20 cellular contexts compared by ENCODE assay signal in genomic region chr16:677306-678190, GRCh38. TPM values are rescaled to one million over a fixed set of nuclear protein-coding genes. Genes with fewer than 3 reads are reported as not detected.
DNase-seq lines count a peak whose midpoint lies in the region; ATAC-seq, FAIRE-seq and TF ChIP-seq lines count a peak whose summit lies in the region.
"Had no signal": no experiment of that assay in that cellular context is flagged by ENCODE, and none has a peak within 500 bp of the region (broad histone marks: within the 10 kb centered on the region; RNA-seq: fewer than 3 reads in every experiment).

No MANE protein-coding gene starts in this region.

- 94% methylated on average over 39 of the region's 57 CpGs for WGBS in HepG2 (ENCODE audit: low lambda C conversion rate)
- WGBS in right lobe of liver (ENCODE audit: insufficient coverage, low coverage, low lambda C conversion rate, missing lambda C conversion rate) = 62% methylated on average over 8 of the region's 57 CpGs
- WGBS in endodermal cell (ENCODE audit: insufficient coverage in 1 of 2, insufficient read length in 1 of 2), 2 experiments = 90 to 92% methylated on average over 27 to 57 of the region's 57 CpGs
- WGBS in thyroid gland, 2 donors = 59 to 81% methylated on average over 19 to 24 of the region's 57 CpGs

- no peak overlapping the region for H3K27ac Mint-ChIP-seq in endodermal cell
- H3K27ac Mint-ChIP-seq: activated CD4-positive, alpha-beta memory T cell treated with anti-CD3 and anti-CD28 coated beads for 36 hours; activated naive CD8-positive, alpha-beta T cell treated with anti-CD3 and anti-CD28 coated beads, Interleukin-2, amount 50 U/mL, for 24 hours had no signal

- TF ChIP-seq CTCF in HepG2 (CRISPR knock-in tag; IDR thresholded peaks at IDR 0.05) (no peak), right lobe of liver (IDR thresholded peaks at IDR 0.05) (no peak), endodermal cell (conservative IDR thresholded peaks at IDR 0.05) (no peak), thyroid gland (IDR thresholded peaks at IDR 0.05) (no peak)

- BruUV-seq in HepG2 (replicated peaks; lab: Mats Ljungman, UMichigan) = no TSS peak

- peaks cover 20% of the 10 kb centered on the region for H3K36me3 Mint-ChIP-seq in endodermal cell (ENCODE audit: low read depth)

- H3K9ac ChIP-seq in HepG2 (ENCODE audit: insufficient read depth, low read depth, low read length) (no peak overlapping the region), endodermal cell (ENCODE audit: extremely low read depth, low read length, poor library complexity, severe bottlenecking) (no peak overlapping the region)

- no peaks in the 10 kb centered on the region for H3K27me3 Mint-ChIP-seq in endodermal cell (ENCODE audit: insufficient read depth)
- H3K27me3 Mint-ChIP-seq: activated CD4-positive, alpha-beta memory T cell treated with anti-CD3 and anti-CD28 coated beads for 36 hours had no signal

- peaks cover 12 to 24% of the 10 kb centered on the region in 2 experiments; a peak in 4 of 5 replicates for H3K36me3 ChIP-seq in HepG2 (replicated peaks in 1 of 2; ENCODE audit: control insufficient read depth in 1 of 2, insufficient read depth in 2 of 2, low read length in 2 of 2)
- peaks cover 0 to 21% (median 7%) of the 10 kb centered on the region in 4 donors for H3K36me3 ChIP-seq in right lobe of liver
- peaks cover 27% of the 10 kb centered on the region for H3K36me3 ChIP-seq in endodermal cell (ENCODE audit: control insufficient read depth, insufficient read depth, low read length)
- peaks cover 17 to 20% of the 10 kb centered on the region in 2 donors for H3K36me3 ChIP-seq in thyroid gland
- H3K36me3 ChIP-seq: ovary had no signal

- no peaks in the 10 kb centered on the region for H3K9me3 Mint-ChIP-seq in endodermal cell
- H3K9me3 Mint-ChIP-seq: activated CD4-positive, alpha-beta memory T cell treated with anti-CD3 and anti-CD28 coated beads for 36 hours; activated naive CD8-positive, alpha-beta T cell treated with anti-CD3 and anti-CD28 coated beads, Interleukin-2, amount 50 U/mL, for 24 hours had no signal

- H3K27ac ChIP-seq in HepG2 (ENCODE audit: extremely low read length, insufficient read depth, low read length) (no peak overlapping the region), right lobe of liver (no peak overlapping the region), endodermal cell (ENCODE audit: low read depth, low read length) (no peak overlapping the region), thyroid gland (no peak overlapping the region)
- H3K27ac ChIP-seq: left lung, ovary had no signal

- intact Hi-C loops in HepG2 (cut with micrococcal nuclease; ENCODE audit: unreplicated experiment) (no loop called here), right lobe of liver (cut with DNase I) (no loop called here), thyroid gland (cut with DNase I) (no loop called here)

- peaks cover 16% of the 10 kb centered on the region for H3K79me2 ChIP-seq in HepG2 (ENCODE audit: insufficient read depth, low read length)

- no peak overlapping the region for H3K4me3 Mint-ChIP-seq in endodermal cell
- H3K4me3 Mint-ChIP-seq: activated CD4-positive, alpha-beta memory T cell treated with anti-CD3 and anti-CD28 coated beads for 36 hours; activated naive CD8-positive, alpha-beta T cell treated with anti-CD3 and anti-CD28 coated beads, Interleukin-2, amount 50 U/mL, for 24 hours had no signal

- H3K27me3 ChIP-seq in HepG2 (ENCODE audit: control insufficient read depth in 1 of 2, insufficient read depth in 2 of 2, low read length in 2 of 2) (no peaks in the 10 kb centered on the region; a peak in 1 of 5 replicates), right lobe of liver (no peaks in the 10 kb centered on the region), endodermal cell (ENCODE audit: control insufficient read depth, insufficient read depth, low read length, poor library complexity, severe bottlenecking) (no peaks in the 10 kb centered on the region), thyroid gland (no peaks in the 10 kb centered on the region)
- H3K27me3 ChIP-seq: ovary had no signal

- POLR2A ChIA-PET in HepG2 (lab: Yijun Ruan, JAX) = interaction anchor here (4.4 kb wide), 1 partner anchor 12 kb away, joined by 34 read pairs; the partner anchor contains the start of gene WDR24

- in situ Hi-C loops in HepG2 (cut with HindIII; ENCODE audit: extremely low pct_ligation_motif_present, low pct_unique_long_range_greater_than_20kb) (no loop called here), KBM-7 (cut with MboI; ENCODE audit: low pct_unique_long_range_greater_than_20kb, low sequenced_read_pairs) (no loop called here)

- TF ChIP-seq EP300 in HepG2 (IDR thresholded peaks at IDR 0.05; ENCODE audit: low read depth in 2 of 2, low read length in 2 of 2) (no peak), HepG2 (CRISPR knock-in tag; IDR thresholded peaks at IDR 0.05; ENCODE audit: borderline replicate concordance) (no peak)

- H4K20me1 ChIP-seq in HepG2 (ENCODE audit: insufficient read depth, low read length) = 0 out of 2 replicates have a peak, but pooled peaks cover 3% of the 10 kb centered on the region

- H3K9me3 ChIP-seq in HepG2 (ENCODE audit: low read length) (no peaks in the 10 kb centered on the region), right lobe of liver (no peaks in the 10 kb centered on the region), endodermal cell (ENCODE audit: control insufficient read depth, low read length) (no peaks in the 10 kb centered on the region), thyroid gland (no peaks in the 10 kb centered on the region)
- H3K9me3 ChIP-seq: left lung, ovary had no signal

- no peak for TF ChIP-seq RAD21 in HepG2 (CRISPR knock-in tag; IDR thresholded peaks at IDR 0.05)

- H3K4me3 ChIP-seq in HepG2 (replicated peaks in 1 of 3; ENCODE audit: insufficient read depth in 1 of 3, low read depth in 2 of 3, low read length in 3 of 3) (no peak overlapping the region), right lobe of liver (no peak overlapping the region), endodermal cell (ENCODE audit: low read length) (no peak overlapping the region), thyroid gland (replicated peaks in 1 of 3) (no peak overlapping the region)
- H3K4me3 ChIP-seq: left lung, ovary had no signal

- H3K4me2 ChIP-seq in HepG2 (ENCODE audit: low read depth, low read length) = no peak overlapping the region

- H3K4me1 ChIP-seq in HepG2 (ENCODE audit: insufficient read depth, low read length) (peaks cover 48% of the 10 kb centered on the region), right lobe of liver (peaks cover 0 to 23% (median 10%) of the 10 kb centered on the region in 4 donors), endodermal cell (ENCODE audit: control insufficient read depth, insufficient read depth, low read length) (peaks cover 14% of the 10 kb centered on the region), thyroid gland (peaks cover 21 to 37% of the 10 kb centered on the region in 2 donors)

- CTCF ChIA-PET in HepG2 (lab: Yijun Ruan, JAX; ENCODE audit: low intra/inter-chr PET ratio, low total read pairs) = no interaction called here

- no peak for ATAC-seq in HepG2
- ATAC-seq in right lobe of liver = no peak
- ATAC-seq: activated naive CD8-positive, alpha-beta T cell treated with anti-CD3 and anti-CD28 coated beads, Interleukin-2, amount 50 U/mL, for 24 hours; HCT116 had no signal

- no peak for TF ChIP-seq POLR2A in HepG2 (IDR thresholded peaks at IDR 0.05; ENCODE audit: insufficient read depth in 1 of 2, low read depth in 2 of 2, low read length in 2 of 2)
- no peak for TF ChIP-seq POLR2A in right lobe of liver (IDR thresholded peaks at IDR 0.05)
- no peak for TF ChIP-seq POLR2A in thyroid gland (IDR thresholded peaks at IDR 0.05)

- no peak for DNase-seq in HepG2 (ENCODE audit: low spot score)
- DNase-seq in right lobe of liver = no peak
- peak; percentile 56 for DNase-seq in NCI-H2196 (lab: John Stamatoyannopoulos, UW; ENCODE audit: unreplicated experiment)
- peak; percentile 70 for DNase-seq in endodermal cell
- DNase-seq in NCI-H1092 treated with DMSO at 0.1 percent for 48 hours (lab: John Stamatoyannopoulos, UW) = no peak
- DNase-seq in SW480 (ENCODE audit: low spot score) = no peak
- no peak for DNase-seq in thyroid gland
- DNase-seq in KBM-7 = no peak
- DNase-seq: activated CD4-positive, alpha-beta memory T cell treated with anti-CD3 and anti-CD28 coated beads for 36 hours; activated naive CD8-positive, alpha-beta T cell treated with anti-CD3 and anti-CD28 coated beads, Interleukin-2, amount 50 U/mL, for 24 hours; effector CD8-positive, alpha-beta T cell; MM.1S; NCI-H524 treated with DMSO at 0.1 percent for 48 hours; stimulated activated CD4-positive, alpha-beta T cell treated with anti-CD3 and anti-CD28 coated beads, Interleukin-2, amount 100 ng/mL, for 24 hours; SW 1271 had no signal

- no peak for FAIRE-seq in HepG2 (lab: Jason Lieb, UNC)
- FAIRE-seq: D721Med, RCC 7860 had no signal

- H2AFZ ChIP-seq in HepG2 (ENCODE audit: low read length) = no peak overlapping the region

- H3K4me1 Mint-ChIP-seq in endodermal cell = peaks cover 18% of the 10 kb centered on the region

RNA-seq across cellular contexts. Expression of gene RHBDL1, which starts 2.1 kb away (rescaled TPM):
- 0.87 and 1.8 TPM in 2 replicates for total RNA-seq in HepG2 (2016; rRNA removed; fragmentation: Illumina TruSeq; extraction: Trizol)
- 0.79 and 0.81 TPM in 2 replicates for total RNA-seq in HepG2 (2016; cell fraction: cytosol; rRNA removed; fragmentation: Illumina TruSeq; extraction: Trizol; ENCODE audit: low read depth)
- 0.74 and 2.3 TPM in 2 replicates for total RNA-seq in HepG2 (2016; cell fraction: insoluble cytoplasmic fraction; rRNA removed; fragmentation: Illumina TruSeq; extraction: Trizol)
- total RNA-seq in HepG2 (2016; cell fraction: membrane; rRNA removed; fragmentation: Illumina TruSeq; extraction: Trizol) = 0.45 and 1.1 TPM in 2 replicates
- total RNA-seq in HepG2 (2016; cell fraction: nucleus; rRNA removed; fragmentation: Illumina TruSeq; extraction: Trizol) = 2.0 and 3.2 TPM in 2 replicates
- 3.8 and 5.3 TPM in 2 replicates for polyA plus RNA-seq in HepG2 (2011; rRNA removed)
- 1.8 and 3.5 TPM in 2 replicates for polyA plus RNA-seq in HepG2 (2011; cell fraction: cytosol; rRNA removed)
- polyA plus RNA-seq in HepG2 (2011; cell fraction: nucleus; rRNA removed) = 77.4 and 90.6 TPM in 2 replicates
- 1.8 and 3.6 TPM in 2 replicates for polyA plus RNA-seq in HepG2 (2012)
- polyA plus RNA-seq in HepG2 (2016; cell fraction: cytosol; fragmentation: Illumina TruSeq; extraction: Trizol; ENCODE audit: low read depth) = 0.59 and 0.78 TPM in 2 replicates
- polyA plus RNA-seq in HepG2 (2016; cell fraction: insoluble cytoplasmic fraction; fragmentation: Illumina TruSeq; extraction: Trizol; ENCODE audit: low read depth) = 0.68 and 0.70 TPM in 2 replicates
- 0.38 and 0.56 TPM in 2 replicates for polyA plus RNA-seq in HepG2 (2016; cell fraction: membrane; fragmentation: Illumina TruSeq; extraction: Trizol; ENCODE audit: low read depth)
- 6.7 and 9.7 TPM in 2 replicates for polyA plus RNA-seq in HepG2 (2016; cell fraction: nucleus; fragmentation: Illumina TruSeq; extraction: Trizol; ENCODE audit: insufficient read depth, low read depth)
- polyA minus RNA-seq in HepG2 (2011; rRNA and poly(A)+ RNA removed; ENCODE audit: low replicate concordance) = 1.4 and 3.1 TPM in 2 replicates
- 0.70 and 0.99 TPM in 2 replicates for polyA minus RNA-seq in HepG2 (2011; cell fraction: cytosol; rRNA and poly(A)+ RNA removed)
- polyA minus RNA-seq in HepG2 (2011; cell fraction: nucleus; rRNA and poly(A)+ RNA removed) = 3.9 and 4.6 TPM in 2 replicates
- 1 to 10 TPM in 1 of 6 experiments, under 1 TPM in 5; 0.37 to 1.1 (median 0.60) TPM for total RNA-seq in right lobe of liver
- total RNA-seq in endodermal cell = 1 to 10 TPM; 3.7 to 5.1 TPM
- polyA plus RNA-seq in endodermal cell (2013, experiment 1 of 2) = 4.2 TPM
- polyA plus RNA-seq in endodermal cell (2013, experiment 2 of 2) = 2.2 TPM
- total RNA-seq in thyroid gland = under 1 TPM in 3 of 4 donors, not detected in 1; 0.27 to 0.63 (median 0.56) TPM

RNA-seq across cellular contexts. Expression of gene STUB1, which starts 2.7 kb away (rescaled TPM):
- total RNA-seq in HepG2 (2016; rRNA removed; fragmentation: Illumina TruSeq; extraction: Trizol) = 78.2 and 79.9 TPM in 2 replicates
- total RNA-seq in HepG2 (2016; cell fraction: cytosol; rRNA removed; fragmentation: Illumina TruSeq; extraction: Trizol; ENCODE audit: low read depth) = 125 and 168 TPM in 2 replicates
- 64.5 and 82.1 TPM in 2 replicates for total RNA-seq in HepG2 (2016; cell fraction: insoluble cytoplasmic fraction; rRNA removed; fragmentation: Illumina TruSeq; extraction: Trizol)
- 131 and 166 TPM in 2 replicates for total RNA-seq in HepG2 (2016; cell fraction: membrane; rRNA removed; fragmentation: Illumina TruSeq; extraction: Trizol)
- 43.4 and 46.1 TPM in 2 replicates for total RNA-seq in HepG2 (2016; cell fraction: nucleus; rRNA removed; fragmentation: Illumina TruSeq; extraction: Trizol)
- polyA plus RNA-seq in HepG2 (2011; rRNA removed) = 52.9 and 59.6 TPM in 2 replicates
- polyA plus RNA-seq in HepG2 (2011; cell fraction: cytosol; rRNA removed) = 46.6 and 58.6 TPM in 2 replicates
- polyA plus RNA-seq in HepG2 (2011; cell fraction: nucleus; rRNA removed) = 79.7 and 81.3 TPM in 2 replicates
- polyA plus RNA-seq in HepG2 (2012) = 27.7 and 37.3 TPM in 2 replicates
- polyA plus RNA-seq in HepG2 (2016; cell fraction: cytosol; fragmentation: Illumina TruSeq; extraction: Trizol; ENCODE audit: low read depth) = 114 and 130 TPM in 2 replicates
- polyA plus RNA-seq in HepG2 (2016; cell fraction: insoluble cytoplasmic fraction; fragmentation: Illumina TruSeq; extraction: Trizol; ENCODE audit: low read depth) = 75.6 and 85.1 TPM in 2 replicates
- 124 and 138 TPM in 2 replicates for polyA plus RNA-seq in HepG2 (2016; cell fraction: membrane; fragmentation: Illumina TruSeq; extraction: Trizol; ENCODE audit: low read depth)
- 73.2 and 92.9 TPM in 2 replicates for polyA plus RNA-seq in HepG2 (2016; cell fraction: nucleus; fragmentation: Illumina TruSeq; extraction: Trizol; ENCODE audit: insufficient read depth, low read depth)
- 32.3 and 38.9 TPM in 2 replicates for polyA minus RNA-seq in HepG2 (2011; rRNA and poly(A)+ RNA removed; ENCODE audit: low replicate concordance)
- polyA minus RNA-seq in HepG2 (2011; cell fraction: cytosol; rRNA and poly(A)+ RNA removed) = 6.7 and 10.7 TPM in 2 replicates
- 18.6 and 20.1 TPM in 2 replicates for polyA minus RNA-seq in HepG2 (2011; cell fraction: nucleus; rRNA and poly(A)+ RNA removed)
- total RNA-seq in right lobe of liver = 10 to 100 TPM; 37.3 to 69.6 (median 54.3) TPM
- 100 to 1,000 TPM; 105 to 124 TPM for total RNA-seq in endodermal cell
- polyA plus RNA-seq in endodermal cell (2013, experiment 1 of 2) = 68.0 TPM
- 67.5 TPM for polyA plus RNA-seq in endodermal cell (2013, experiment 2 of 2)
- 100 to 1,000 TPM; 134 to 206 (median 162) TPM for total RNA-seq in thyroid gland

RNA-seq across cellular contexts. Expression of gene JMJD8, which starts 6.6 kb away (rescaled TPM):
- total RNA-seq in HepG2 (2016; rRNA removed; fragmentation: Illumina TruSeq; extraction: Trizol) (0.55 and 2.6 TPM in 2 replicates), right lobe of liver (10 to 100 TPM; 26.9 to 68.1 (median 36.9) TPM), endodermal cell (10 to 100 TPM; 48.8 to 55.6 TPM), thyroid gland (100 to 1,000 TPM in 3 of 4 donors, 10 to 100 TPM in 1; 72.8 to 156 (median 124) TPM)
- 0.40 and 0.88 TPM in 2 replicates for total RNA-seq in HepG2 (2016; cell fraction: cytosol; rRNA removed; fragmentation: Illumina TruSeq; extraction: Trizol; ENCODE audit: low read depth)
- 0.77 and 3.8 TPM in 2 replicates for total RNA-seq in HepG2 (2016; cell fraction: insoluble cytoplasmic fraction; rRNA removed; fragmentation: Illumina TruSeq; extraction: Trizol)
- 1.2 and 1.4 TPM in 2 replicates for total RNA-seq in HepG2 (2016; cell fraction: membrane; rRNA removed; fragmentation: Illumina TruSeq; extraction: Trizol)
- total RNA-seq in HepG2 (2016; cell fraction: nucleus; rRNA removed; fragmentation: Illumina TruSeq; extraction: Trizol) = 5.1 and 7.1 TPM in 2 replicates
- 11.8 and 17.3 TPM in 2 replicates for polyA plus RNA-seq in HepG2 (2011; rRNA removed)
- polyA plus RNA-seq in HepG2 (2011; cell fraction: cytosol; rRNA removed) = 4.0 and 8.1 TPM in 2 replicates
- 157 and 173 TPM in 2 replicates for polyA plus RNA-seq in HepG2 (2011; cell fraction: nucleus; rRNA removed)
- polyA plus RNA-seq in HepG2 (2012) = 6.9 and 9.3 TPM in 2 replicates
- 0.87 and 1.2 TPM in 2 replicates for polyA plus RNA-seq in HepG2 (2016; cell fraction: cytosol; fragmentation: Illumina TruSeq; extraction: Trizol; ENCODE audit: low read depth)
- 1.8 and 2.0 TPM in 2 replicates for polyA plus RNA-seq in HepG2 (2016; cell fraction: insoluble cytoplasmic fraction; fragmentation: Illumina TruSeq; extraction: Trizol; ENCODE audit: low read depth)
- polyA plus RNA-seq in HepG2 (2016; cell fraction: membrane; fragmentation: Illumina TruSeq; extraction: Trizol; ENCODE audit: low read depth) = 1.7 TPM in 2 replicates
- 33.6 and 33.9 TPM in 2 replicates for polyA plus RNA-seq in HepG2 (2016; cell fraction: nucleus; fragmentation: Illumina TruSeq; extraction: Trizol; ENCODE audit: insufficient read depth, low read depth)
- polyA minus RNA-seq in HepG2 (2011; rRNA and poly(A)+ RNA removed; ENCODE audit: low replicate concordance) = 2.1 and 48.1 TPM in 2 replicates
- polyA minus RNA-seq in HepG2 (2011; cell fraction: cytosol; rRNA and poly(A)+ RNA removed) = 1.9 and 3.5 TPM in 2 replicates
- polyA minus RNA-seq in HepG2 (2011; cell fraction: nucleus; rRNA and poly(A)+ RNA removed) = 6.3 and 7.6 TPM in 2 replicates
- 43.9 TPM for polyA plus RNA-seq in endodermal cell (2013, experiment 1 of 2)
- polyA plus RNA-seq in endodermal cell (2013, experiment 2 of 2) = 39.3 TPM

RNA-seq across cellular contexts. Expression of gene RHOT2, which starts 9.6 kb away (rescaled TPM):
- total RNA-seq in HepG2 (2016; rRNA removed; fragmentation: Illumina TruSeq; extraction: Trizol) = 34.1 and 63.6 TPM in 2 replicates
- 17.1 and 18.2 TPM in 2 replicates for total RNA-seq in HepG2 (2016; cell fraction: cytosol; rRNA removed; fragmentation: Illumina TruSeq; extraction: Trizol; ENCODE audit: low read depth)
- 29.4 and 68.9 TPM in 2 replicates for total RNA-seq in HepG2 (2016; cell fraction: insoluble cytoplasmic fraction; rRNA removed; fragmentation: Illumina TruSeq; extraction: Trizol)
- total RNA-seq in HepG2 (2016; cell fraction: membrane; rRNA removed; fragmentation: Illumina TruSeq; extraction: Trizol) = 23.2 and 28.4 TPM in 2 replicates
- total RNA-seq in HepG2 (2016; cell fraction: nucleus; rRNA removed; fragmentation: Illumina TruSeq; extraction: Trizol) = 78.3 and 79.1 TPM in 2 replicates
- 76.9 and 104 TPM in 2 replicates for polyA plus RNA-seq in HepG2 (2011; rRNA removed)
- polyA plus RNA-seq in HepG2 (2011; cell fraction: cytosol; rRNA removed) = 24.1 and 52.3 TPM in 2 replicates
- polyA plus RNA-seq in HepG2 (2011; cell fraction: nucleus; rRNA removed) = 959 and 1,318 TPM in 2 replicates
- 36.6 and 59.1 TPM in 2 replicates for polyA plus RNA-seq in HepG2 (2012)
- polyA plus RNA-seq in HepG2 (2016; cell fraction: cytosol; fragmentation: Illumina TruSeq; extraction: Trizol; ENCODE audit: low read depth) = 14.1 and 16.7 TPM in 2 replicates
- 34.3 and 41.8 TPM in 2 replicates for polyA plus RNA-seq in HepG2 (2016; cell fraction: insoluble cytoplasmic fraction; fragmentation: Illumina TruSeq; extraction: Trizol; ENCODE audit: low read depth)
- 19.1 and 22.6 TPM in 2 replicates for polyA plus RNA-seq in HepG2 (2016; cell fraction: membrane; fragmentation: Illumina TruSeq; extraction: Trizol; ENCODE audit: low read depth)
- polyA plus RNA-seq in HepG2 (2016; cell fraction: nucleus; fragmentation: Illumina TruSeq; extraction: Trizol; ENCODE audit: insufficient read depth, low read depth) = 215 and 253 TPM in 2 replicates
- 36.6 and 76.1 TPM in 2 replicates for polyA minus RNA-seq in HepG2 (2011; rRNA and poly(A)+ RNA removed; ENCODE audit: low replicate concordance)
- 23.0 and 32.0 TPM in 2 replicates for polyA minus RNA-seq in HepG2 (2011; cell fraction: cytosol; rRNA and poly(A)+ RNA removed)
- 71.6 and 76.3 TPM in 2 replicates for polyA minus RNA-seq in HepG2 (2011; cell fraction: nucleus; rRNA and poly(A)+ RNA removed)
- total RNA-seq in right lobe of liver = 10 to 100 TPM; 28.5 to 44.8 (median 40.3) TPM
- 100 to 1,000 TPM; 180 to 193 TPM for total RNA-seq in endodermal cell
- polyA plus RNA-seq in endodermal cell (2013, experiment 1 of 2) = 121 TPM
- 103 TPM for polyA plus RNA-seq in endodermal cell (2013, experiment 2 of 2)
- total RNA-seq in thyroid gland = 10 to 100 TPM; 49.7 to 81.8 (median 57.6) TPM

RNA-seq across cellular contexts. Expression of gene WDR24, which starts 12.7 kb away (rescaled TPM):
- total RNA-seq in HepG2 (2016; rRNA removed; fragmentation: Illumina TruSeq; extraction: Trizol) (1.4 and 3.8 TPM in 2 replicates), right lobe of liver (10 to 100 TPM in 1 of 6 experiments, 1 to 10 TPM in 5; 5.5 to 11.7 (median 9.7) TPM), endodermal cell (10 to 100 TPM; 20.8 to 21.5 TPM), thyroid gland (10 to 100 TPM; 13.3 to 20.1 (median 17.6) TPM)
- 0.35 and 0.40 TPM in 2 replicates for total RNA-seq in HepG2 (2016; cell fraction: cytosol; rRNA removed; fragmentation: Illumina TruSeq; extraction: Trizol; ENCODE audit: low read depth)
- total RNA-seq in HepG2 (2016; cell fraction: insoluble cytoplasmic fraction; rRNA removed; fragmentation: Illumina TruSeq; extraction: Trizol) = 1.2 and 4.3 TPM in 2 replicates
- total RNA-seq in HepG2 (2016; cell fraction: membrane; rRNA removed; fragmentation: Illumina TruSeq; extraction: Trizol) = 0.83 and 1.7 TPM in 2 replicates
- 6.4 and 7.9 TPM in 2 replicates for total RNA-seq in HepG2 (2016; cell fraction: nucleus; rRNA removed; fragmentation: Illumina TruSeq; extraction: Trizol)
- polyA plus RNA-seq in HepG2 (2011; rRNA removed) = 4.5 and 8.3 TPM in 2 replicates
- 1.3 and 1.9 TPM in 2 replicates for polyA plus RNA-seq in HepG2 (2011; cell fraction: cytosol; rRNA removed)
- 117 and 130 TPM in 2 replicates for polyA plus RNA-seq in HepG2 (2011; cell fraction: nucleus; rRNA removed)
- 4.1 and 6.2 TPM in 2 replicates for polyA plus RNA-seq in HepG2 (2012)
- polyA plus RNA-seq in HepG2 (2016; cell fraction: cytosol; fragmentation: Illumina TruSeq; extraction: Trizol; ENCODE audit: low read depth) = 0.34 and 0.43 TPM in 2 replicates
- 0.93 and 2.0 TPM in 2 replicates for polyA plus RNA-seq in HepG2 (2016; cell fraction: insoluble cytoplasmic fraction; fragmentation: Illumina TruSeq; extraction: Trizol; ENCODE audit: low read depth)
- 0.53 and 0.66 TPM in 2 replicates for polyA plus RNA-seq in HepG2 (2016; cell fraction: membrane; fragmentation: Illumina TruSeq; extraction: Trizol; ENCODE audit: low read depth)
- 17.5 and 18.7 TPM in 2 replicates for polyA plus RNA-seq in HepG2 (2016; cell fraction: nucleus; fragmentation: Illumina TruSeq; extraction: Trizol; ENCODE audit: insufficient read depth, low read depth)
- polyA minus RNA-seq in HepG2 (2011; rRNA and poly(A)+ RNA removed; ENCODE audit: low replicate concordance) = 9.5 and 10.1 TPM in 2 replicates
- polyA minus RNA-seq in HepG2 (2011; cell fraction: cytosol; rRNA and poly(A)+ RNA removed) = 1.4 and 1.5 TPM in 2 replicates
- polyA minus RNA-seq in HepG2 (2011; cell fraction: nucleus; rRNA and poly(A)+ RNA removed) = 13.9 and 15.6 TPM in 2 replicates
- polyA plus RNA-seq in endodermal cell (2013, experiment 1 of 2) = 13.9 TPM
- 12.5 TPM for polyA plus RNA-seq in endodermal cell (2013, experiment 2 of 2)

Comparison
In these comparisons a context has a peak if more than half of its experiments do, and no peak if none do; other contexts are left out.
1. DNase-seq: peak in NCI-H2196 (single experiment) and endodermal cell (single experiment); none in HepG2 (single experiment), right lobe of liver (0 of 3), NCI-H1092 treated with DMSO at 0.1 percent for 48 hours (single experiment), SW480 (single experiment), thyroid gland (0 of 2) and KBM-7 (single experiment).